ENCODE assay signal across 1 cellular context in the genomic region with DNA sequence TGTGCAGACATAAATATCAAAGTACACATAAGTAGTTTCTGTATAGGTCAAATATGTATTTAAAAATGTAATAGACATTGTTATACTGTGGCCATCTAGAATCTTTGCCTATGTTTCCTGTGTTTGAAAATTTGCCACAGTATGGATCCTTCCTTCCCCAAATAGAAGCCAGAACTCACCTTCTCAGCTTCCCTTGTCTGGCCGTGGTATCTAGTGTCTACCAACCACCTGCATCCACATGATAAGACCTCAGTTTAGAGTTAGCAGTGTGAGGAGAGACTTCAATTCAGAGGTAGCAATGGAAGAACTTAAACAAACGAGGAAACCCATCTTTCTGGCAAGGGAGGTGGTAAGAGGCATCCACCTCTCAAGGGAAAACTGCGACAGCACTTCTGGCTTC.
TF ChIP-seq lines count a peak whose summit lies in the region.

No MANE protein-coding gene starts in this region.

TF ChIP-seq in H1, 55 proteins besides CTCF, POLR2A, EP300 and RAD21:
- TF ChIP-seq HDAC2 (IDR thresholded peaks at IDR 0.05; ENCODE audit: borderline replicate concordance in 1 of 2, low read depth in 2 of 2, low read length in 2 of 2) (no peak), BRCA1 (IDR thresholded peaks at IDR 0.05; ENCODE audit: low read depth, low read length) (no peak), SAP30 (IDR thresholded peaks at IDR 0.05; ENCODE audit: insufficient read depth, insufficient replicate concordance, low read length) (no peak), KDM1A (IDR thresholded peaks at IDR 0.05; ENCODE audit: borderline replicate concordance, low read length) (no peak), EGR1 (IDR thresholded peaks at IDR 0.05; ENCODE audit: borderline replicate concordance, low read depth, low read length) (no peak)
- TF ChIP-seq, protein P1, sequence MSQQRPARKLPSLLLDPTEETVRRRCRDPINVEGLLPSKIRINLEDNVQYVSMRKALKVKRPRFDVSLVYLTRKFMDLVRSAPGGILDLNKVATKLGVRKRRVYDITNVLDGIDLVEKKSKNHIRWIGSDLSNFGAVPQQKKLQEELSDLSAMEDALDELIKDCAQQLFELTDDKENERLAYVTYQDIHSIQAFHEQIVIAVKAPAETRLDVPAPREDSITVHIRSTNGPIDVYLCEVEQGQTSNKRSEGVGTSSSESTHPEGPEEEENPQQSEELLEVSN (IDR thresholded peaks at IDR 0.05): no peak
